ENCODE assay signal across 9 cellular contexts in the genomic region with DNA sequence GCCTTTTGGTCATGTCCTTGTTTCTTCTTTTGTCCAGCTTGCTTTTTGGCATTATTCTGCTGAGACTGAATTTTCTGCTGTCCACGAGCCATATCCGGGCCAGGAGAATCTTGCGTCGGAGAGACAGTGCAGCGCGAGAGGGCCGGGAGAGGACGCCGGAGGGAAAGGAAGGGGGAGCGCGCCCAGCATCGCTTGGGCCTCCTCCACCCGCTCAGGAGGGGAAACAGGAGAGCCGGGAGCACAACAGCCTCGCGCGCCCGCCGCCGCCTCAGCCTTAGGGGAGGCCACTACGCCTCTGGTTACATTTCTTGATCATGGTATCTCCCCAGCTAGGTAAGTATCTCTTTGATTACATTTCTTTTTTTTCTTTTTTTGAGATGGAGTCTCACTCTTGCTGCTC. TPM values are rescaled to one million over a fixed set of nuclear protein-coding genes. Genes with fewer than 3 reads are reported as not detected.
A peak's percentile ranks its signal among the peaks of the same experiment; 100 is the strongest.
DNase-seq lines count a peak whose midpoint lies in the region; ATAC-seq and TF ChIP-seq lines count a peak whose summit lies in the region.
"Had no signal": no experiment of that assay in that cellular context is flagged by ENCODE, and none has a peak within 500 bp of the region (broad histone marks: within the 10 kb centered on the region; RNA-seq: fewer than 3 reads in every experiment).

No MANE protein-coding gene starts in this region.

- DNase-seq in DMS153 (lab: John Stamatoyannopoulos, UW): peak; percentile 7
- DNase-seq in SHP77 treated with DMSO at 0.1 percent for 48 hours (lab: John Stamatoyannopoulos, UW): peak; percentile 60
- DNase-seq in fibroblast of mammary gland (ENCODE audit: low read depth): peak; percentile 23
- no peak for DNase-seq in omental fat pad (ENCODE audit: low spot score)
- DNase-seq in occipital lobe (lab: John Stamatoyannopoulos, UW): no peak
- no peak for DNase-seq in NOMO-1 (lab: John Stamatoyannopoulos, UW; ENCODE audit: unreplicated experiment in 2 of 2)
- no peak for DNase-seq in NOMO-1 treated with DMSO at 0.1 percent for 48 hours (lab: John Stamatoyannopoulos, UW; ENCODE audit: unreplicated experiment)
- DNase-seq: activated T-cell treated with anti-CD3 and anti-CD28 coated beads, Interleukin-2, amount 50 U/mL, for 24 hours had no signal

- ATAC-seq in omental fat pad (ENCODE audit: low FRiP score) (peak; percentile 64), GM21786 (IDR thresholded peaks at IDR 0.05; ENCODE audit: unreplicated experiment) (no peak)

- no peak for TF ChIP-seq CTCF in fibroblast of mammary gland (conservative IDR thresholded peaks at IDR 0.05; ENCODE audit: control insufficient read depth, insufficient read depth, low read depth, low read length)
- TF ChIP-seq CTCF in omental fat pad (IDR thresholded peaks at IDR 0.05): no peak

- no peak overlapping the region for H3K4me3 ChIP-seq in fibroblast of mammary gland (ENCODE audit: control insufficient read depth, low read depth, low read length)

RNA-seq across cellular contexts. Expression of gene DEGS1, which starts 7.4 kb away (rescaled TPM):
- 100 to 1,000 TPM in 2 of 4 donors, 10 to 100 TPM in 2; 73.5 to 178 (median 120) TPM for total RNA-seq in omental fat pad
- 67.5 TPM for total RNA-seq in occipital lobe

Comparison
In these comparisons a context has a peak if more than half of its experiments do, and no peak if none do; other contexts are left out.
1. DNase-seq: peak in DMS153 (single experiment), SHP77 treated with DMSO at 0.1 percent for 48 hours (single experiment) and fibroblast of mammary gland (single experiment); none in omental fat pad (single experiment), occipital lobe (single experiment), NOMO-1 (0 of 2) and NOMO-1 treated with DMSO at 0.1 percent for 48 hours (single experiment).